ENCODE assay signal across 16 cellular contexts in genomic region chr7:7664344-7664743, GRCh38.
"Had no signal": no experiment of that assay in that cellular context is flagged by ENCODE, and none has a peak within 500 bp of the region (broad histone marks: within the 10 kb centered on the region; RNA-seq: fewer than 3 reads in every experiment).

No MANE protein-coding gene starts in this region.

- H3K36me3 ChIP-seq: gastroesophageal sphincter, left ventricle myocardium inferior, transverse colon had no signal

- H3K27ac ChIP-seq: coronary artery, epithelial cell of prostate, gastroesophageal sphincter, left ventricle myocardium inferior, transverse colon, VCaP had no signal

- H3K4me3 ChIP-seq: coronary artery, gastroesophageal sphincter, left ventricle myocardium inferior, transverse colon had no signal

- ATAC-seq: activated CD4-positive, alpha-beta T cell treated with anti-CD3 and anti-CD28 coated beads for 36 hours; activated CD8-positive, alpha-beta T cell treated with anti-CD3 and anti-CD28 coated beads, Interleukin-2, amount 10 ng/mL, durations not matched to agents 7 days and 5 days; gastroesophageal sphincter; SK-N-SH treated with all-trans-retinoic acid at 6 μM for 48 hours; T-helper 17 cell had no signal

- H3K4me3 Mint-ChIP-seq: activated CD4-positive, alpha-beta T cell treated with anti-CD3 and anti-CD28 coated beads for 36 hours; activated CD8-positive, alpha-beta T cell treated with anti-CD3 and anti-CD28 coated beads, Interleukin-2, amount 10 ng/mL, durations not matched to agents 7 days and 5 days; activated naive CD8-positive, alpha-beta T cell treated with anti-CD3 and anti-CD28 coated beads, Interleukin-2, amount 10 ng/mL, durations not matched to agents 7 days and 5 days; T-helper 17 cell had no signal

- H3K27me3 Mint-ChIP-seq: activated CD4-positive, alpha-beta T cell treated with anti-CD3 and anti-CD28 coated beads for 36 hours; activated naive CD8-positive, alpha-beta T cell treated with anti-CD3 and anti-CD28 coated beads, Interleukin-2, amount 10 ng/mL, durations not matched to agents 7 days and 5 days; T-helper 17 cell had no signal

- H3K4me1 Mint-ChIP-seq: activated naive CD8-positive, alpha-beta T cell treated with anti-CD3 and anti-CD28 coated beads, Interleukin-2, amount 10 ng/mL, durations not matched to agents 7 days and 5 days had no signal

- H3K27ac Mint-ChIP-seq: activated CD4-positive, alpha-beta T cell treated with anti-CD3 and anti-CD28 coated beads for 36 hours; activated CD8-positive, alpha-beta T cell treated with anti-CD3 and anti-CD28 coated beads, Interleukin-2, amount 10 ng/mL, durations not matched to agents 7 days and 5 days; activated naive CD8-positive, alpha-beta T cell treated with anti-CD3 and anti-CD28 coated beads, Interleukin-2, amount 10 ng/mL, durations not matched to agents 7 days and 5 days; T-helper 17 cell had no signal

- H3K27me3 ChIP-seq: gastroesophageal sphincter, transverse colon had no signal

- H3K9me3 ChIP-seq: gastroesophageal sphincter, transverse colon had no signal

- DNase-seq: activated CD4-positive, alpha-beta T cell treated with anti-CD3 and anti-CD28 coated beads for 36 hours; activated CD8-positive, alpha-beta memory T cell treated with anti-CD3 and anti-CD28 coated beads, Interleukin-2, amount 50 U/mL, for 48 hours; activated CD8-positive, alpha-beta T cell treated with anti-CD3 and anti-CD28 coated beads, Interleukin-2, amount 10 ng/mL, durations not matched to agents 7 days and 5 days; activated naive CD8-positive, alpha-beta T cell treated with anti-CD3 and anti-CD28 coated beads, Interleukin-2, amount 10 ng/mL, durations not matched to agents 7 days and 5 days; aorta; effector CD8-positive, alpha-beta T cell; left ventricle myocardium inferior; mesendoderm; posterior cingulate gyrus; T-helper 17 cell; transverse colon had no signal

- H3K4me1 ChIP-seq: left ventricle myocardium inferior, transverse colon had no signal
